Comparison of ENCODE assay signal across 10 cellular contexts in the genomic region with DNA sequence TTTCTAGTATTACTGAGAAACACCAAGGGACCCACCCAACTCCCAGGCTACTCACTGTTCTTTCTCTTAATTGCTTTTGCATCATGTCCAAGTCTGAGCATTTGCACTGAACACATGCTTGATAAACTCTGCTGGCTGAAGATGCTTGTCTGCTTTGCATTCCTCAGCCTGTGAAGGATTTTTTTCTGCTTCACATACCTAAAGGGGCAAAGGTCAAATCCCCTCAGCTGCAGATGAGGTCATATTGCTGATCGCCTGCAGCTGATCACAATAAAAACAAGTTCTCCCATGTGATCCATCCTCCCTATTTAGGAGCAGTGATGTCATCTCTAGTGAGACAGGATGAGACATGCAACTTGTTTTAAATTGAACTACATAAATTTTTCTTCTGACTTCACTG.
DNase-seq lines count a peak whose midpoint lies in the region; ATAC-seq, FAIRE-seq and TF ChIP-seq lines count a peak whose summit lies in the region.
"Had no signal": no experiment of that assay in that cellular context is flagged by ENCODE, and none has a peak within 500 bp of the region (broad histone marks: within the 10 kb centered on the region; RNA-seq: fewer than 3 reads in every experiment).

No MANE protein-coding gene starts in this region.

- DNase-seq in DMS53 (lab: John Stamatoyannopoulos, UW) (peak; percentile 50), DMS53 treated with DMSO at 0.1 percent for 48 hours (lab: John Stamatoyannopoulos, UW; ENCODE audit: unreplicated experiment) (no peak), K562 (ENCODE audit: extremely low read depth in 1 of 4, low spot score in 3 of 4) (peak in 2 of 4 experiments; percentile 5 to 9), hepatocyte (ENCODE audit: low spot score) (peak; percentile 34), testis (peak; percentile 36), NCI-H2171 (lab: John Stamatoyannopoulos, UW) (no peak), NCI-H524 (lab: John Stamatoyannopoulos, UW) (no peak)

- TF ChIP-seq EP300 in K562 (IDR thresholded peaks at IDR 0.05; ENCODE audit: low read length): no peak

- POLR2A ChIA-PET in K562 (lab: Yijun Ruan, JAX): no interaction called here

- no peak overlapping the region for H3K9ac ChIP-seq in K562 (ENCODE audit: insufficient read depth in 1 of 2, low read depth in 2 of 2, low read length in 2 of 2)

- CTCF ChIA-PET in K562 (lab: Yijun Ruan, JAX; ENCODE audit: low intra/inter-chr PET ratio): no interaction called here

- FAIRE-seq in K562 (lab: Jason Lieb, UNC): no peak

- H3K36me3 ChIP-seq in K562 (ENCODE audit: control insufficient read depth, insufficient read depth, low read length): no peaks in the 10 kb centered on the region
- H3K36me3 ChIP-seq in hepatocyte (replicated peaks; ENCODE audit: insufficient read depth, low read depth): no peaks in the 10 kb centered on the region
- H3K36me3 ChIP-seq in testis (ENCODE audit: low read depth, missing control alignments): no peaks in the 10 kb centered on the region
- H3K36me3 ChIP-seq: tibial nerve had no signal

- H3K27me3 ChIP-seq in K562 (ENCODE audit: control insufficient read depth in 2 of 2, insufficient read depth in 2 of 2, low read length in 2 of 2) (no peaks in the 10 kb centered on the region), hepatocyte (no peaks in the 10 kb centered on the region), testis (no peaks in the 10 kb centered on the region)
- H3K27me3 ChIP-seq: tibial nerve had no signal

- no peaks in the 10 kb centered on the region for H3K9me2 ChIP-seq in hepatocyte (replicated peaks; ENCODE audit: insufficient read depth)

- H3K4me2 ChIP-seq in K562 (ENCODE audit: insufficient read depth, low read length) (no peak overlapping the region), hepatocyte (no peak overlapping the region)

- no peak overlapping the region for H3K4me3 ChIP-seq in K562
- H3K4me3 ChIP-seq in hepatocyte: no peak overlapping the region
- no peak overlapping the region for H3K4me3 ChIP-seq in testis
- H3K4me3 ChIP-seq: tibial nerve had no signal

- no TSS peak for BruUV-seq in K562 (replicated peaks; lab: Mats Ljungman, UMichigan)

- H4K20me1 ChIP-seq in K562 (replicated peaks; ENCODE audit: control insufficient read depth, insufficient read depth, low read length) (no peaks in the 10 kb centered on the region), hepatocyte (ENCODE audit: insufficient read depth, poor library complexity, severe bottlenecking) (no peaks in the 10 kb centered on the region)

- ATAC-seq in K562 (no peak), HG02884 (IDR thresholded peaks at IDR 0.05; ENCODE audit: unreplicated experiment) (no peak)

- TF ChIP-seq POLR2A in K562 (conservative IDR thresholded peaks at IDR 0.05): no peak
- TF ChIP-seq POLR2A in testis (IDR thresholded peaks at IDR 0.05): no peak

- no peak overlapping the region for H3K27ac ChIP-seq in K562 (ENCODE audit: extremely low read depth, low read depth, low read length)
- no peak overlapping the region for H3K27ac ChIP-seq in hepatocyte
- peak overlapping the region in 1 of 2 donors; percentile 3 for H3K27ac ChIP-seq in testis
- H3K27ac ChIP-seq: 22Rv1 had no signal

- TF ChIP-seq CTCF in K562 (IDR thresholded peaks at IDR 0.05 in 2 of 3, conservative IDR thresholded peaks at IDR 0.05 in 1 of 3; ENCODE audit: insufficient read depth in 2 of 3, low read depth in 1 of 3, low read length in 3 of 3): no peak
- TF ChIP-seq CTCF in hepatocyte (IDR thresholded peaks at IDR 0.05; ENCODE audit: poor library complexity): no peak
- TF ChIP-seq CTCF in testis (IDR thresholded peaks at IDR 0.05): no peak

- no peaks in the 10 kb centered on the region for H3K9me1 ChIP-seq in K562 (ENCODE audit: control insufficient read depth, insufficient read depth, low read length)

- no peaks in the 10 kb centered on the region for H3K79me2 ChIP-seq in K562 (ENCODE audit: control insufficient read depth, insufficient read depth, low read length)
- no peaks in the 10 kb centered on the region for H3K79me2 ChIP-seq in hepatocyte

- TF ChIP-seq RAD21 in K562 (CRISPR knock-in tag; conservative IDR thresholded peaks at IDR 0.05 in 1 of 2, IDR thresholded peaks at IDR 0.05 in 1 of 2): no peak

- intact Hi-C loops in K562 (cut with micrococcal nuclease) (no loop called here), testis (cut with DNase I; ENCODE audit: low total_unique reads) (no loop called here)

- H3K4me1 ChIP-seq in K562 (replicated peaks in 1 of 2; ENCODE audit: control insufficient read depth in 2 of 2, insufficient read depth in 2 of 2, low read length in 2 of 2) (no peaks in the 10 kb centered on the region; a peak in 1 of 5 replicates), hepatocyte (ENCODE audit: insufficient read depth) (peaks cover 5% of the 10 kb centered on the region), testis (peaks cover 8% of the 10 kb centered on the region)

- no peak overlapping the region for H2AFZ ChIP-seq in K562 (ENCODE audit: low read depth, low read length)
- no peak overlapping the region for H2AFZ ChIP-seq in hepatocyte

- in situ Hi-C loops in K562 (cut with MboI): no loop called here

- 0% methylated on average over 1 of the region's 1 CpG for WGBS in K562 (ENCODE audit: insufficient coverage, low coverage, missing lambda C conversion rate)
- WGBS in hepatocyte (ENCODE audit: low lambda C conversion rate, missing lambda C conversion rate): 17% methylated on average over 1 of the region's 1 CpG
- WGBS in testis, 2 donors: 39 to 77% methylated on average over 1 of the region's 1 CpG

- H3K9me3 ChIP-seq in K562 (replicated peaks; ENCODE audit: control insufficient read depth, insufficient read depth, low read depth, low read length) (no peaks in the 10 kb centered on the region), hepatocyte (ENCODE audit: low read depth) (no peaks in the 10 kb centered on the region), testis (no peaks in the 10 kb centered on the region)
- H3K9me3 ChIP-seq: tibial nerve had no signal

TF ChIP-seq in K562, 482 proteins besides CTCF, POLR2A, EP300 and RAD21:
- TF ChIP-seq DMBX1 (CRISPR knock-in tag; IDR thresholded peaks at IDR 0.05; ENCODE audit: borderline replicate concordance): no peak
- no peak for TF ChIP-seq ZKSCAN8 (CRISPR knock-in tag; IDR thresholded peaks at IDR 0.05)
- no peak for TF ChIP-seq ERF (CRISPR knock-in tag; IDR thresholded peaks at IDR 0.05)
- TF ChIP-seq ELF1 (tag; IDR thresholded peaks at IDR 0.05): no peak
- TF ChIP-seq ZSCAN29 (IDR thresholded peaks at IDR 0.05): no peak
- TF ChIP-seq POLR2B (IDR thresholded peaks at IDR 0.05; ENCODE audit: low read depth, partially characterized antibody): no peak
- no peak for TF ChIP-seq SMAD3 (CRISPR knock-in tag; conservative IDR thresholded peaks at IDR 0.05)
- TF ChIP-seq TFAM (CRISPR knock-in tag; conservative IDR thresholded peaks at IDR 0.05): no peak
- TF ChIP-seq, protein P1, sequence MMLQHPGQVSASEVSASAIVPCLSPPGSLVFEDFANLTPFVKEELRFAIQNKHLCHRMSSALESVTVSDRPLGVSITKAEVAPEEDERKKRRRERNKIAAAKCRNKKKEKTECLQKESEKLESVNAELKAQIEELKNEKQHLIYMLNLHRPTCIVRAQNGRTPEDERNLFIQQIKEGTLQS (IDR thresholded peaks at IDR 0.05): peak; percentile 57
- TF ChIP-seq, protein P1 (CRISPR knock-in tag; conservative IDR thresholded peaks at IDR 0.05): no peak

Comparison
In these comparisons a context has a peak if more than half of its experiments do, and no peak if none do; other contexts are left out.
1. DNase-seq: peak in DMS53 (single experiment), hepatocyte (single experiment) and testis (single experiment); none in DMS53 treated with DMSO at 0.1 percent for 48 hours (single experiment), NCI-H2171 (single experiment) and NCI-H524 (0 of 2).